ENCODE assay signal across 11 cellular contexts in genomic region chr19:15992014-15992413, GRCh38. TPM values are rescaled to one million over a fixed set of nuclear protein-coding genes. Genes with fewer than 3 reads are reported as not detected.
"Had no signal": no experiment of that assay in that cellular context is flagged by ENCODE, and none has a peak within 500 bp of the region (broad histone marks: within the 10 kb centered on the region; RNA-seq: fewer than 3 reads in every experiment).

No MANE protein-coding gene starts in this region.

- H3K27ac ChIP-seq: HL-60 had no signal

- FAIRE-seq: HTR-8/SVneo, K562 had no signal

- H3K36me3 ChIP-seq: HAP-1 had no signal

- ATAC-seq: HCT116, K562 had no signal

- H3K4me3 ChIP-seq: HAP-1, K562 had no signal

- DNase-seq: GOT3, H7, HFFc6, IMR-90 had no signal

- H3K4me1 ChIP-seq: HAP-1 had no signal

RNA-seq across cellular contexts. Expression of gene OR10H4, which starts 43.2 kb away (rescaled TPM):
- total RNA-seq: H4, H7, HFFc6, HT-29, IMR-90, K562 had no signal
- polyA plus RNA-seq: IMR-90, K562 had no signal

RNA-seq across cellular contexts. Expression of gene CYP4F11, which starts 57.7 kb away (rescaled TPM):
- total RNA-seq: H7, HFFc6, IMR-90, K562 had no signal
- polyA plus RNA-seq: IMR-90 had no signal
